ENCODE assay signal across 30 cellular contexts in the genomic region with DNA sequence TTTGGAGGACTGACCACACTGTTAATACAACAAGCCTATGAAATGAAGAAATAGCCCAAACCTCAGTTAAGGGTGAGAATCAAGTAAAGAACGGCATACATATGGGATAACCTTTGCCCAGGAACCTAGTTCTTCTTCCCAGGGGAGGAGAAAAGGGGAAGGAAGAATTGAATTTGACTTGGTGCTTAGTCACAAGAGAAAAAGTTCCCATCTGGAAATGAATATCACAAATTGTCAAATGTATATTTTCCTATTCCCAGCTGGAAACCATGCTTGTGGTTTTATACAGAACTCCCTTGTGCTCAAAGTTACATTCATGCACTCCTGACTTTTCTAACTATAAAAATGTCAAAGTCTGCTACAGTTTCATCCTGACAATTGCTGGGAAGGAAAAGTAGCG. TPM values are rescaled to one million over a fixed set of nuclear protein-coding genes. Genes with fewer than 3 reads are reported as not detected.
DNase-seq lines count a peak whose midpoint lies in the region; ATAC-seq and TF ChIP-seq lines count a peak whose summit lies in the region.
"Had no signal": no experiment of that assay in that cellular context is flagged by ENCODE, and none has a peak within 500 bp of the region (broad histone marks: within the 10 kb centered on the region; RNA-seq: fewer than 3 reads in every experiment).

No MANE protein-coding gene starts in this region.

- H3K27me3 Mint-ChIP-seq in nephron (ENCODE audit: low read depth), result no peaks in the 10 kb centered on the region
- H3K27me3 Mint-ChIP-seq: memory B cell had no signal

- H3K27me3 ChIP-seq in BJ (ENCODE audit: control insufficient read depth, insufficient read depth, low read length), result no peaks in the 10 kb centered on the region
- H3K27me3 ChIP-seq in IMR-90 (ENCODE audit: control insufficient read depth, insufficient read depth, low read length), result no peaks in the 10 kb centered on the region
- H3K27me3 ChIP-seq: uterus had no signal

- no CpG with 5 or more reads among the region's 2 CpGs for WGBS in IMR-90 (ENCODE audit: extremely low coverage in 2 of 2, insufficient read length in 1 of 2), 2 experiments

- no peak overlapping the region for H2AK9ac ChIP-seq in IMR-90 (replicated peaks; ENCODE audit: low read depth, low read length, poor library complexity)

- H3K27ac Mint-ChIP-seq in nephron, result peak overlapping the region; percentile 15 to 39 (median 22)
- H3K27ac Mint-ChIP-seq: activated naive CD8-positive, alpha-beta T cell treated with anti-CD3 and anti-CD28 coated beads, Interleukin-2, amount 10 ng/mL, durations not matched to agents 7 days and 5 days; memory B cell had no signal

- 0 out of 2 replicates have a peak overlapping the region, but pooled peaks have one; percentile 0 for H3K14ac ChIP-seq in IMR-90 (replicated peaks; ENCODE audit: low read depth, low read length)

- no peak overlapping the region for H3K23ac ChIP-seq in IMR-90 (ENCODE audit: low read depth, low read length)

- H4K5ac ChIP-seq in IMR-90 (ENCODE audit: low read depth, low read length), result no peak overlapping the region

- dilution Hi-C loops in IMR-90 (cut with HindIII; ENCODE audit: low sequenced_read_pairs, unreplicated experiment), result no loop called here

- no peak overlapping the region for H3K4ac ChIP-seq in IMR-90 (ENCODE audit: low read depth, low read length)

- H3K4me3 ChIP-seq in BJ (ENCODE audit: low read depth, low read length) (no peak overlapping the region), IMR-90 (ENCODE audit: insufficient read depth, low read depth, low read length) (no peak overlapping the region), choroid plexus epithelial cell (ENCODE audit: low read depth, low read length) (no peak overlapping the region)
- H3K4me3 ChIP-seq: HAP-1, heart left ventricle, psoas muscle, SK-N-MC, thoracic aorta, uterus had no signal

- no peak overlapping the region for H3K4me3 Mint-ChIP-seq in nephron
- H3K4me3 Mint-ChIP-seq: activated naive CD8-positive, alpha-beta T cell treated with anti-CD3 and anti-CD28 coated beads, Interleukin-2, amount 10 ng/mL, durations not matched to agents 7 days and 5 days; memory B cell had no signal

- in situ Hi-C loops in IMR-90 (cut with MboI; ENCODE audit: low sequenced_read_pairs), result no loop called here

- intact Hi-C loops in IMR-90 (cut with micrococcal nuclease), result no loop called here

- no peak overlapping the region for H4K91ac ChIP-seq in IMR-90 (ENCODE audit: insufficient read depth, low read depth, low read length)

- H2AK5ac ChIP-seq in IMR-90 (ENCODE audit: low read depth, low read length), result no peak overlapping the region

- BruUV-seq in IMR-90 (replicated peaks; lab: Mats Ljungman, UMichigan), result no TSS peak

- H3K9me3 ChIP-seq in IMR-90 (ENCODE audit: control insufficient read depth, insufficient read depth, low read length), result no peaks in the 10 kb centered on the region
- H3K9me3 ChIP-seq: HAP-1, heart left ventricle, psoas muscle, thoracic aorta, uterus had no signal

- no peak overlapping the region for H2BK20ac ChIP-seq in IMR-90 (ENCODE audit: low read depth, low read length)

- H4K8ac ChIP-seq in IMR-90 (ENCODE audit: low read depth in 2 of 2, low read length in 2 of 2), result no peak overlapping the region

- H3K4me1 Mint-ChIP-seq in nephron, result peaks cover 10% of the 10 kb centered on the region

- H3K9me3 Mint-ChIP-seq in nephron, result no peaks in the 10 kb centered on the region
- H3K9me3 Mint-ChIP-seq: memory B cell had no signal

- H3K79me1 ChIP-seq in IMR-90 (ENCODE audit: low read depth in 1 of 2, low read length in 2 of 2), result no peaks in the 10 kb centered on the region

- CTCF ChIA-PET in BJ (lab: Yijun Ruan, JAX), result interaction anchor here (1.7 kb wide), 1 partner anchor 15 kb away, joined by 3 read pairs; no protein-coding TSS in a partner anchor
- CTCF ChIA-PET in IMR-90 (lab: Yijun Ruan, JAX), result no interaction called here

- H3K9me1 ChIP-seq in IMR-90 (ENCODE audit: insufficient read depth, low read length), result 0 out of 2 replicates have a peak, but pooled peaks cover 3% of the 10 kb centered on the region

- H3K36me3 ChIP-seq in BJ (ENCODE audit: control insufficient read depth, insufficient read depth, low read length) (no peaks in the 10 kb centered on the region), IMR-90 (ENCODE audit: control insufficient read depth, insufficient read depth, low read length) (no peaks in the 10 kb centered on the region)
- H3K36me3 ChIP-seq: HAP-1, heart left ventricle, thoracic aorta, uterus had no signal

- no peaks in the 10 kb centered on the region for H3K36me3 Mint-ChIP-seq in nephron (ENCODE audit: low read depth)
- H3K36me3 Mint-ChIP-seq: memory B cell had no signal

- H3K27ac ChIP-seq in IMR-90 (ENCODE audit: insufficient read depth, low read length) (no peak overlapping the region), caudate nucleus (ENCODE audit: low read depth, low read length) (no peak overlapping the region)
- H3K27ac ChIP-seq: psoas muscle, RWPE1, SK-N-MC, thoracic aorta, uterus had no signal

- no peak overlapping the region for H2AFZ ChIP-seq in IMR-90 (replicated peaks; ENCODE audit: low read length, poor library complexity)

- H2BK5ac ChIP-seq in IMR-90 (ENCODE audit: low read depth, low read length, poor library complexity, severe bottlenecking), result no peak overlapping the region

- H3K4me1 ChIP-seq in IMR-90 (ENCODE audit: control insufficient read depth, insufficient read depth, low read length), result peaks cover 2% of the 10 kb centered on the region; the same call in 1 of the 2 replicates
- H3K4me1 ChIP-seq: psoas muscle, uterus had no signal

- TF ChIP-seq RAD21 in IMR-90 (IDR thresholded peaks at IDR 0.05; ENCODE audit: low read length), result no peak

- TF ChIP-seq POLR2A in IMR-90 (IDR thresholded peaks at IDR 0.05; ENCODE audit: low read depth, low read length), result no peak

- H2BK15ac ChIP-seq in IMR-90 (ENCODE audit: low read depth, low read length), result no peak overlapping the region

- H3K9ac ChIP-seq in IMR-90 (ENCODE audit: low read depth, low read length), result no peak overlapping the region

- H3K18ac ChIP-seq in IMR-90 (ENCODE audit: low read depth, low read length), result no peak overlapping the region

- DNase-seq in BJ (ENCODE audit: low read depth) (peak; percentile 19), IMR-90 (peak; percentile 74), choroid plexus epithelial cell (ENCODE audit: low read depth) (peak; percentile 64), NCI-H1930 (lab: John Stamatoyannopoulos, UW) (no peak), caudate nucleus (lab: John Stamatoyannopoulos, UW) (no peak)
- DNase-seq: activated CD4-positive, alpha-beta T cell treated with anti-CD3 and anti-CD28 coated beads for 4 hours; activated CD8-positive, alpha-beta memory T cell treated with anti-CD3 and anti-CD28 coated beads for 24 hours; activated gamma-delta T cell; activated naive CD8-positive, alpha-beta T cell treated with anti-CD3 and anti-CD28 coated beads, Interleukin-2, amount 10 ng/mL, durations not matched to agents 7 days and 5 days; activated T-cell treated with anti-CD3 and anti-CD28 coated beads, Interleukin-2, amount 50 U/mL, for 1 hour; AML-193; cerebellar nuclear complex; DMS79; GF-D8; heart left ventricle; KG1; NCI-H1417 treated with DMSO at 0.1 percent for 48 hours; NCI-H345; NCI-H748 treated with DMSO at 0.1 percent for 48 hours; psoas muscle; stimulated activated naive CD8-positive, alpha-beta T cell treated with anti-CD3 and anti-CD28 coated beads, Interleukin-15, Interleukin-2, amounts not matched to agents 100 U/mL and 50 U/mL, for 24 hours; uterus had no signal

- POLR2A ChIA-PET in BJ (lab: Charles Lee) (no interaction called here), IMR-90 (lab: Charles Lee; ENCODE audit: unreplicated experiment) (no interaction called here)

- no peak overlapping the region for H3K4me2 ChIP-seq in IMR-90 (ENCODE audit: low read depth, low read length)

- no peaks in the 10 kb centered on the region for H4K20me1 ChIP-seq in IMR-90 (ENCODE audit: insufficient read depth, low read length)

- peak; percentile 44 for ATAC-seq in IMR-90 (ENCODE audit: low read depth)
- no peak for ATAC-seq in HG03045 (IDR thresholded peaks at IDR 0.05; ENCODE audit: unreplicated experiment)
- no peak for ATAC-seq in HG02981 (IDR thresholded peaks at IDR 0.05; ENCODE audit: unreplicated experiment)
- ATAC-seq: heart left ventricle; psoas muscle; stimulated activated naive CD8-positive, alpha-beta T cell treated with anti-CD3 and anti-CD28 coated beads, Interleukin-15, Interleukin-2, amounts not matched to agents 100 U/mL and 50 U/mL, for 24 hours had no signal

- no peak for TF ChIP-seq CTCF in BJ (IDR thresholded peaks at IDR 0.05; ENCODE audit: insufficient read depth, low read depth, low read length)
- no peak for TF ChIP-seq CTCF in IMR-90 (conservative IDR thresholded peaks at IDR 0.05; ENCODE audit: low read depth, low read length)
- no peak for TF ChIP-seq CTCF in choroid plexus epithelial cell (conservative IDR thresholded peaks at IDR 0.05; ENCODE audit: low read depth, low read length)
- TF ChIP-seq CTCF in nephron (IDR thresholded peaks at IDR 0.05; ENCODE audit: unreplicated experiment in 3 of 3), result no peak

- H2BK120ac ChIP-seq in IMR-90 (ENCODE audit: low read depth, low read length), result no peak overlapping the region

- no peak overlapping the region for H3K56ac ChIP-seq in IMR-90 (ENCODE audit: extremely low read depth, insufficient read depth, low read length)

TF ChIP-seq in IMR-90, 13 proteins besides CTCF, POLR2A, EP300 and RAD21 (continues in another document):
- TF ChIP-seq, protein P1, sequence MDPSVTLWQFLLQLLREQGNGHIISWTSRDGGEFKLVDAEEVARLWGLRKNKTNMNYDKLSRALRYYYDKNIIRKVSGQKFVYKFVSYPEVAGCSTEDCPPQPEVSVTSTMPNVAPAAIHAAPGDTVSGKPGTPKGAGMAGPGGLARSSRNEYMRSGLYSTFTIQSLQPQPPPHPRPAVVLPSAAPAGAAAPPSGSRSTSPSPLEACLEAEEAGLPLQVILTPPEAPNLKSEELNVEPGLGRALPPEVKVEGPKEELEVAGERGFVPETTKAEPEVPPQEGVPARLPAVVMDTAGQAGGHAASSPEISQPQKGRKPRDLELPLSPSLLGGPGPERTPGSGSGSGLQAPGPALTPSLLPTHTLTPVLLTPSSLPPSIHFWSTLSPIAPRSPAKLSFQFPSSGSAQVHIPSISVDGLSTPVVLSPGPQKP (IDR thresholded peaks at IDR 0.05; ENCODE audit: borderline replicate concordance, low read depth, low read length), result no peak
- no peak for TF ChIP-seq SMC3 (IDR thresholded peaks at IDR 0.05; ENCODE audit: low read depth, low read length)
- no peak for TF ChIP-seq MAFK (IDR thresholded peaks at IDR 0.05; ENCODE audit: low read depth, low read length)

RNA-seq across cellular contexts. Expression of a gene that starts 18.4 kb away (rescaled TPM):
- 3.7 and 7.0 TPM in 2 replicates for polyA plus RNA-seq in BJ (2011; rRNA removed)
- 3.7 and 5.0 TPM in 2 replicates for polyA minus RNA-seq in BJ (2011; rRNA and poly(A)+ RNA removed)
- total RNA-seq in IMR-90 (2012; rRNA removed), result 1.8 and 1.9 TPM in 2 replicates
- polyA plus RNA-seq in IMR-90 (2012; rRNA removed), result 1.0 and 1.6 TPM in 2 replicates
- polyA plus RNA-seq in IMR-90 (2012; cell fraction: cytosol; rRNA removed), result 0.43 and 0.59 TPM in 2 replicates
- 1.4 and 17.7 TPM in 2 replicates for polyA plus RNA-seq in IMR-90 (2012; cell fraction: nucleus; rRNA removed; ENCODE audit: low replicate concordance)

Comparison
In these comparisons a context has a peak if more than half of its experiments do, and no peak if none do; other contexts are left out.
1. DNase-seq: peak in BJ (single experiment), IMR-90 (single experiment) and choroid plexus epithelial cell (single experiment); none in NCI-H1930 (0 of 2) and caudate nucleus (0 of 61).